ENCODE assay signal across 33 cellular contexts in the genomic region with DNA sequence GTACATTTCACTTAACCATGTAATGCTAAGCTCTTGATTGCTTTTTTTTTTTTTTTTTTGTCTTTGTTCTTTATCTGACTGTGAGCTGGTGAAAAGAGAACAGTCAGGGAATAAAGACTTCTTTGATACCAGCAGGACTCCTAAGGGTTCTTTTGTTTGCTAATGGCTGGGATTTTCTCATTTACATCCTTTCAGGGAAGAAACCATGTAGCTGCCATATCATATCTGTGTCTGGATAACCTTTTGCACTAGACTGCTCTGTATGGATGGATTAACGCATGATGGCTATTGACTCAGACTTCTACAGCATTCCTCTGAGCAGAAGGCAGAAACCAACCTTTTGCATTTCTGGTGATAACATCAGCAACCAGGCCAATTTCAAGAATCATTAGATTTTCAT.
A peak's percentile ranks its signal among the peaks of the same experiment; 100 is the strongest.
DNase-seq lines count a peak whose midpoint lies in the region; TF ChIP-seq lines count a peak whose summit lies in the region.
"Had no signal": no experiment of that assay in that cellular context is flagged by ENCODE, and none has a peak within 500 bp of the region (broad histone marks: within the 10 kb centered on the region; RNA-seq: fewer than 3 reads in every experiment).

No MANE protein-coding gene starts in this region.

- no peak overlapping the region for H3K9ac ChIP-seq in neural progenitor cell
- H3K9ac ChIP-seq: KMS-11 had no signal

- no peaks in the 10 kb centered on the region for H3K79me2 ChIP-seq in neural progenitor cell (ENCODE audit: low read depth)

- no peak for TF ChIP-seq CTCF in neural progenitor cell (IDR thresholded peaks at IDR 0.05)

- peaks cover 8% of the 10 kb centered on the region for H3K36me3 Mint-ChIP-seq in neural progenitor cell
- no peaks in the 10 kb centered on the region for H3K36me3 Mint-ChIP-seq in activated T-helper 1 cell treated with anti-CD3 and anti-CD28 coated beads, Interleukin-12 subunit alpha, Interleukin-12 subunit beta, Interleukin-2, Interleukin-4 antibody, amounts not matched to agents 30 ng/mL and 10 ng/mL and 1 ng/mL, durations not matched to agents 14 hours and 24 hours and 36 hours (ENCODE audit: low read depth)
- H3K36me3 Mint-ChIP-seq: activated naive CD4-positive, alpha-beta T cell treated with anti-CD3 and anti-CD28 coated beads, Interleukin-2, amount 10 ng/mL, durations not matched to agents 7 days and 5 days; CD8-positive, alpha-beta T cell had no signal

- no peak overlapping the region for H3K27ac ChIP-seq in neural progenitor cell
- H3K27ac ChIP-seq: dorsolateral prefrontal cortex, esophagus squamous epithelium, foreskin keratinocyte, heart left ventricle, KMS-11, sigmoid colon, thyroid gland, vagina had no signal

- H4K20me1 ChIP-seq in neural progenitor cell (ENCODE audit: low read depth): no peaks in the 10 kb centered on the region

- H2AFZ ChIP-seq in neural progenitor cell (replicated peaks): no peak overlapping the region

- peaks cover 1% of the 10 kb centered on the region for H3K27me3 Mint-ChIP-seq in neural progenitor cell (ENCODE audit: insufficient read depth, low read depth)
- H3K27me3 Mint-ChIP-seq in activated T-helper 1 cell treated with anti-CD3 and anti-CD28 coated beads, Interleukin-12 subunit alpha, Interleukin-12 subunit beta, Interleukin-2, Interleukin-4 antibody, amounts not matched to agents 30 ng/mL and 10 ng/mL and 1 ng/mL, durations not matched to agents 14 hours and 24 hours and 36 hours (ENCODE audit: insufficient read depth): no peaks in the 10 kb centered on the region
- H3K27me3 Mint-ChIP-seq: activated naive CD4-positive, alpha-beta T cell treated with anti-CD3 and anti-CD28 coated beads, Interleukin-2, amount 10 ng/mL, durations not matched to agents 7 days and 5 days; activated T-helper 17 cell treated with anti-CD3 and anti-CD28 coated beads, Interleukin-2, amount 50 U/mL, for 72 hours; B cell had no signal

- peak; percentile 10 for DNase-seq in ELF-1 (ENCODE audit: low read depth, low spot score)
- peak; percentile 59 for DNase-seq in NCI-H345 treated with DMSO at 0.1 percent for 48 hours (lab: John Stamatoyannopoulos, UW; ENCODE audit: unreplicated experiment)
- peak; percentile 48 for DNase-seq in foreskin melanocyte
- DNase-seq in neural progenitor cell (ENCODE audit: low spot score): peak; percentile 70
- DNase-seq in NCI-H774 (lab: John Stamatoyannopoulos, UW): no peak
- DNase-seq in stimulated activated CD4-positive, alpha-beta T cell treated with anti-CD3 and anti-CD28 coated beads, Interleukin-4, amount 100 ng/mL, for 1 hour: no peak
- no peak for DNase-seq in activated T-helper 1 cell treated with anti-CD3 and anti-CD28 coated beads, Interleukin-12 subunit alpha, Interleukin-12 subunit beta, Interleukin-2, Interleukin-4 antibody, amounts not matched to agents 30 ng/mL and 10 ng/mL and 1 ng/mL, durations not matched to agents 14 hours and 24 hours and 36 hours (ENCODE audit: low spot score)
- DNase-seq in NCI-H128 (lab: John Stamatoyannopoulos, UW; ENCODE audit: unreplicated experiment): no peak
- DNase-seq: activated CD4-positive, alpha-beta T cell treated with anti-CD3 and anti-CD28 coated beads for 1 hour; activated CD8-positive, alpha-beta T cell treated with anti-CD3 and anti-CD28 coated beads, Interleukin-2, amount 10 ng/mL, durations not matched to agents 7 days and 5 days; activated naive CD4-positive, alpha-beta T cell treated with anti-CD3 and anti-CD28 coated beads, Interleukin-2, amount 10 ng/mL, durations not matched to agents 7 days and 5 days; amniotic stem cell; CD8-positive, alpha-beta T cell; DMS 273 treated with DMSO at 0.1 percent for 48 hours; dorsolateral prefrontal cortex; esophagus squamous epithelium; foreskin keratinocyte; HCEC 1CT; heart left ventricle; left colon; mammary epithelial cell; MM.1S; NCI-H2081 treated with DMSO at 0.1 percent for 48 hours; nephron progenitor cell; posterior cingulate gyrus; sigmoid colon; stimulated activated CD4-positive, alpha-beta T cell treated with anti-CD3 and anti-CD28 coated beads, Interleukin-4, amount 100 ng/mL, for 24 hours; thyroid gland had no signal

- H3K4me1 Mint-ChIP-seq in neural progenitor cell: peaks cover 23% of the 10 kb centered on the region
- H3K4me1 Mint-ChIP-seq in activated T-helper 1 cell treated with anti-CD3 and anti-CD28 coated beads, Interleukin-12 subunit alpha, Interleukin-12 subunit beta, Interleukin-2, Interleukin-4 antibody, amounts not matched to agents 30 ng/mL and 10 ng/mL and 1 ng/mL, durations not matched to agents 14 hours and 24 hours and 36 hours (ENCODE audit: low read depth): no peaks in the 10 kb centered on the region
- H3K4me1 Mint-ChIP-seq: activated naive CD4-positive, alpha-beta T cell treated with anti-CD3 and anti-CD28 coated beads, Interleukin-2, amount 10 ng/mL, durations not matched to agents 7 days and 5 days; activated T-helper 17 cell treated with anti-CD3 and anti-CD28 coated beads, Interleukin-2, amount 50 U/mL, for 72 hours; B cell; nephron progenitor cell had no signal

- H3K4me2 ChIP-seq in neural progenitor cell: peak overlapping the region; percentile 45
- H3K4me2 ChIP-seq: KMS-11 had no signal

- intact Hi-C loops in activated T-helper 1 cell treated with anti-CD3 and anti-CD28 coated beads, Interleukin-12 subunit alpha, Interleukin-12 subunit beta, Interleukin-2, Interleukin-4 antibody, amounts not matched to agents 30 ng/mL and 10 ng/mL and 1 ng/mL, durations not matched to agents 14 hours and 24 hours and 36 hours (cut with micrococcal nuclease): no loop called here

- H3K4me3 ChIP-seq in neural progenitor cell: no peak overlapping the region
- H3K4me3 ChIP-seq: dorsolateral prefrontal cortex, esophagus squamous epithelium, heart left ventricle, sigmoid colon, thyroid gland, vagina had no signal

- H3K9me3 ChIP-seq in neural progenitor cell (ENCODE audit: low read depth): no peaks in the 10 kb centered on the region
- H3K9me3 ChIP-seq: esophagus squamous epithelium, heart left ventricle, sigmoid colon, thyroid gland, vagina had no signal

- H3K4me3 Mint-ChIP-seq in neural progenitor cell: no peak overlapping the region
- H3K4me3 Mint-ChIP-seq in activated T-helper 1 cell treated with anti-CD3 and anti-CD28 coated beads, Interleukin-12 subunit alpha, Interleukin-12 subunit beta, Interleukin-2, Interleukin-4 antibody, amounts not matched to agents 30 ng/mL and 10 ng/mL and 1 ng/mL, durations not matched to agents 14 hours and 24 hours and 36 hours: no peak overlapping the region
- H3K4me3 Mint-ChIP-seq: activated CD8-positive, alpha-beta T cell treated with anti-CD3 and anti-CD28 coated beads, Interleukin-2, amount 10 ng/mL, durations not matched to agents 7 days and 5 days; activated naive CD4-positive, alpha-beta T cell treated with anti-CD3 and anti-CD28 coated beads, Interleukin-2, amount 10 ng/mL, durations not matched to agents 7 days and 5 days; activated T-helper 17 cell treated with anti-CD3 and anti-CD28 coated beads, Interleukin-2, amount 50 U/mL, for 72 hours; B cell; CD8-positive, alpha-beta T cell; nephron progenitor cell; T-helper 2 cell treated with Interferon-gamma antibody and Interleukin-4, amounts not matched to agents 5 μg/mL and 100 μg/mL, for 36 hours had no signal

- H3K4me1 ChIP-seq in neural progenitor cell: peaks cover 21% of the 10 kb centered on the region
- H3K4me1 ChIP-seq: heart left ventricle, sigmoid colon, thyroid gland, vagina had no signal

- H3K27me3 ChIP-seq in neural progenitor cell: no peaks in the 10 kb centered on the region
- H3K27me3 ChIP-seq: dorsolateral prefrontal cortex, esophagus squamous epithelium, foreskin keratinocyte, heart left ventricle, sigmoid colon, thyroid gland, vagina had no signal

- peaks cover 27% of the 10 kb centered on the region for H3K9me3 Mint-ChIP-seq in neural progenitor cell
- no peaks in the 10 kb centered on the region for H3K9me3 Mint-ChIP-seq in activated T-helper 1 cell treated with anti-CD3 and anti-CD28 coated beads, Interleukin-12 subunit alpha, Interleukin-12 subunit beta, Interleukin-2, Interleukin-4 antibody, amounts not matched to agents 30 ng/mL and 10 ng/mL and 1 ng/mL, durations not matched to agents 14 hours and 24 hours and 36 hours

- H3K27ac Mint-ChIP-seq in neural progenitor cell: no peak overlapping the region
- H3K27ac Mint-ChIP-seq in activated T-helper 1 cell treated with anti-CD3 and anti-CD28 coated beads, Interleukin-12 subunit alpha, Interleukin-12 subunit beta, Interleukin-2, Interleukin-4 antibody, amounts not matched to agents 30 ng/mL and 10 ng/mL and 1 ng/mL, durations not matched to agents 14 hours and 24 hours and 36 hours: no peak overlapping the region
- H3K27ac Mint-ChIP-seq: activated CD8-positive, alpha-beta T cell treated with anti-CD3 and anti-CD28 coated beads, Interleukin-2, amount 10 ng/mL, durations not matched to agents 7 days and 5 days; activated naive CD4-positive, alpha-beta T cell treated with anti-CD3 and anti-CD28 coated beads, Interleukin-2, amount 10 ng/mL, durations not matched to agents 7 days and 5 days; activated T-helper 17 cell treated with anti-CD3 and anti-CD28 coated beads, Interleukin-2, amount 50 U/mL, for 72 hours; B cell; CD8-positive, alpha-beta T cell; nephron progenitor cell; T-helper 2 cell treated with Interferon-gamma antibody and Interleukin-4, amounts not matched to agents 5 μg/mL and 100 μg/mL, for 36 hours had no signal

- H3K36me3 ChIP-seq in neural progenitor cell: no peaks in the 10 kb centered on the region
- H3K36me3 ChIP-seq: esophagus squamous epithelium, heart left ventricle, sigmoid colon, thyroid gland, vagina had no signal

- H3F3A ChIP-seq in neural progenitor cell (ENCODE audit: low read depth): no peaks in the 10 kb centered on the region

Comparison
In these comparisons a context has a peak if more than half of its experiments do, and no peak if none do; other contexts are left out.
1. DNase-seq: peak in ELF-1 (single experiment), NCI-H345 treated with DMSO at 0.1 percent for 48 hours (single experiment), foreskin melanocyte (single experiment) and neural progenitor cell (single experiment); none in NCI-H774 (single experiment), stimulated activated CD4-positive, alpha-beta T cell treated with anti-CD3 and anti-CD28 coated beads, Interleukin-4, amount 100 ng/mL, for 1 hour (single experiment), activated T-helper 1 cell treated with anti-CD3 and anti-CD28 coated beads, Interleukin-12 subunit alpha, Interleukin-12 subunit beta, Interleukin-2, Interleukin-4 antibody, amounts not matched to agents 30 ng/mL and 10 ng/mL and 1 ng/mL, durations not matched to agents 14 hours and 24 hours and 36 hours (single experiment) and NCI-H128 (single experiment).